ENCODE assay signal across 27 cellular contexts in genomic region chr5:82909816-82910215, GRCh38.
"Had no signal": no experiment of that assay in that cellular context is flagged by ENCODE, and none has a peak within 500 bp of the region (broad histone marks: within the 10 kb centered on the region; RNA-seq: fewer than 3 reads in every experiment).

No MANE protein-coding gene starts in this region.

- FAIRE-seq: K562 had no signal

- H3K36me3 ChIP-seq: ascending aorta, cardiac muscle cell, MG63, SJSA1, WERI-Rb-1 had no signal

- H3K4me3 ChIP-seq: ascending aorta, cardiac muscle cell, K562, MG63, SJSA1 had no signal

- H3K27me3 ChIP-seq: ascending aorta, cardiac muscle cell, MG63, SJSA1 had no signal

- ATAC-seq: K562, Panc1 had no signal

- H3K27ac ChIP-seq: ascending aorta, cardiac muscle cell, SJSA1, WERI-Rb-1 had no signal

- H3K9me3 ChIP-seq: MG63, SJSA1 had no signal

- H3K4me1 ChIP-seq: ascending aorta, SJSA1 had no signal

- DNase-seq: activated CD4-positive, alpha-beta memory T cell treated with anti-CD3 and anti-CD28 coated beads, Interleukin-2, amount 10 ng/mL, durations not matched to agents 7 days and 5 days; activated CD4-positive, alpha-beta T cell treated with anti-CD3 and anti-CD28 coated beads for 1 hour; activated CD4-positive, alpha-beta T cell treated with anti-CD3 and anti-CD28 coated beads for 48 hours; activated CD4-positive, CD25-positive, alpha-beta regulatory T cell; activated gamma-delta T cell; activated naive CD4-positive, alpha-beta T cell treated with Interleukin-2 at 50 U/mL for 16 hours; activated naive CD8-positive, alpha-beta T cell treated with anti-CD3 and anti-CD28 coated beads, Interleukin-2, amount 10 ng/mL, durations not matched to agents 7 days and 5 days; activated T-cell treated with anti-CD3 and anti-CD28 coated beads, Interleukin-2, amount 50 U/mL, for 24 hours; amygdala; Karpas-422; MG63; NCI-H1048; NCI-H1105 treated with DMSO at 0.1 percent for 48 hours; NCI-H1436; NCI-H1694; NCI-H1930; NCI-H510A; NCI-H526; NCI-H748 treated with DMSO at 0.1 percent for 48 hours; SHP77; T1000; WERI-Rb-1 had no signal
